Comparison of ENCODE assay signal across 7 cellular contexts in genomic region chr6:32895006-32895345, GRCh38. TPM values are rescaled to one million over a fixed set of nuclear protein-coding genes. Genes with fewer than 3 reads are reported as not detected.
A peak's percentile ranks its signal among the peaks of the same experiment; 100 is the strongest.
DNase-seq lines count a peak whose midpoint lies in the region; ATAC-seq and TF ChIP-seq lines count a peak whose summit lies in the region.

No MANE protein-coding gene starts in this region.

- H3K9me2 ChIP-seq in OCI-LY7 (ENCODE audit: insufficient read depth, low read length) = no peaks in the 10 kb centered on the region

- WGBS in esophagus muscularis mucosa = 0% methylated on average over 8 of the region's 8 CpGs

- H3K9me3 ChIP-seq in OCI-LY7 (ENCODE audit: low read length) (no peaks in the 10 kb centered on the region), esophagus muscularis mucosa (no peaks in the 10 kb centered on the region)

- H3K79me2 ChIP-seq in OCI-LY7 (ENCODE audit: insufficient read depth, low read depth, low read length) = peaks cover 70% of the 10 kb centered on the region

- peak overlapping the region; percentile 99 for H3K4me2 ChIP-seq in OCI-LY7 (ENCODE audit: low read length)

- no peaks in the 10 kb centered on the region for H3K9me3 Mint-ChIP-seq in osteocyte (ENCODE audit: unreplicated experiment)

- intact Hi-C loops in OCI-LY7 (cut with micrococcal nuclease; ENCODE audit: unreplicated experiment) = loop anchor here (2.0 kb wide), 1 partner anchor 26 kb away; no protein-coding TSS in a partner anchor
- intact Hi-C loops in esophagus muscularis mucosa (cut with DNase I) = no loop called here

- CTCF ChIA-PET in OCI-LY7 (lab: Charles Lee; ENCODE audit: unreplicated experiment) = interaction anchor here (0.8 kb wide), 1 partner anchor 56 kb away, joined by 3 read pairs; no protein-coding TSS in a partner anchor

- peak overlapping the region; percentile 79 for H3K27ac ChIP-seq in OCI-LY7 (ENCODE audit: low read depth, low read length, poor library complexity, severe bottlenecking)
- peak overlapping the region; percentile 83 to 95 (median 92) for H3K27ac ChIP-seq in esophagus muscularis mucosa (replicated peaks in 1 of 4)

- peak overlapping the region; percentile 97 for H3K27ac Mint-ChIP-seq in osteocyte (ENCODE audit: unreplicated experiment)

- H3K4me1 Mint-ChIP-seq in osteocyte (ENCODE audit: unreplicated experiment) = peaks cover 15% of the 10 kb centered on the region

- H3K27me3 ChIP-seq in esophagus muscularis mucosa = no peaks in the 10 kb centered on the region

- H3K4me3 ChIP-seq in OCI-LY7 (ENCODE audit: low read depth, low read length, poor library complexity, severe bottlenecking) (peak overlapping the region; percentile 97), esophagus muscularis mucosa (peak overlapping the region; percentile 66 to 83 (median 76))

- H3K36me3 Mint-ChIP-seq in osteocyte (ENCODE audit: unreplicated experiment) = no peaks in the 10 kb centered on the region

- no peak for TF ChIP-seq CTCF in OCI-LY7 (conservative IDR thresholded peaks at IDR 0.05; ENCODE audit: low read length)
- TF ChIP-seq CTCF in esophagus muscularis mucosa (IDR thresholded peaks at IDR 0.05) = no peak
- no peak for TF ChIP-seq CTCF in osteocyte (IDR thresholded peaks at IDR 0.05)

- peak; percentile 28 for ATAC-seq in GM21737 (IDR thresholded peaks at IDR 0.05; ENCODE audit: unreplicated experiment)
- no peak for ATAC-seq in HG02973 (IDR thresholded peaks at IDR 0.05; ENCODE audit: unreplicated experiment)

- BruUV-seq in OCI-LY7 (replicated peaks; lab: Mats Ljungman, UMichigan) = no TSS peak

- DNase-seq in OCI-LY7 (ENCODE audit: low spot score) = no peak
- DNase-seq in esophagus muscularis mucosa (ENCODE audit: extremely low spot score) = no peak
- DNase-seq in osteocyte (ENCODE audit: extremely low spot score, unreplicated experiment) = no peak
- no peak for DNase-seq in LoVo (ENCODE audit: low spot score)
- no peak for DNase-seq in NCI-H1048 (lab: John Stamatoyannopoulos, UW)

- H2AFZ ChIP-seq in OCI-LY7 (ENCODE audit: low read length) = peak overlapping the region; percentile 80

- H4K20me1 ChIP-seq in OCI-LY7 (ENCODE audit: insufficient read depth, low read length) = no peaks in the 10 kb centered on the region

- peak overlapping the region; percentile 97 for H3K4me3 Mint-ChIP-seq in osteocyte (ENCODE audit: unreplicated experiment)

- POLR2A ChIA-PET in OCI-LY7 (lab: Charles Lee) = interaction anchor here (0.5 to 2.6 kb wide), 12 partner anchors 14 to 380 kb away, joined by 3 to 19 read pairs (median 4); partner anchors contain the start of gene HLA-DMA

- H3K36me3 ChIP-seq in OCI-LY7 (ENCODE audit: insufficient read depth, low read length) = peaks cover 21% of the 10 kb centered on the region
- no peaks in the 10 kb centered on the region for H3K36me3 ChIP-seq in esophagus muscularis mucosa

- H3K4me1 ChIP-seq in OCI-LY7 (ENCODE audit: insufficient read depth, low read length, poor library complexity, severe bottlenecking) (peaks cover 57% of the 10 kb centered on the region), esophagus muscularis mucosa (peaks cover 7 to 29% (median 17%) of the 10 kb centered on the region in 4 donors)

- H3K27me3 Mint-ChIP-seq in osteocyte (ENCODE audit: unreplicated experiment) = peaks cover 4% of the 10 kb centered on the region

- no peak for TF ChIP-seq EP300 in esophagus muscularis mucosa (IDR thresholded peaks at IDR 0.05)

- TF ChIP-seq POLR2A in esophagus muscularis mucosa (IDR thresholded peaks at IDR 0.05; ENCODE audit: low read depth) = no peak

RNA-seq across cellular contexts. Expression of gene PSMB9, which starts 41.0 kb away (rescaled TPM):
- total RNA-seq in OCI-LY7 (2014; rRNA removed; shearing (Covaris generic)) = 149 and 158 TPM in 2 replicates
- 193 and 207 TPM in 2 replicates for total RNA-seq in OCI-LY7 (2022)
- 10 to 100 TPM in 3 of 4 donors, 1 to 10 TPM in 1; 9.1 to 26.2 (median 20.5) TPM for total RNA-seq in esophagus muscularis mucosa
- 20.8 and 26.2 TPM in 2 replicates for total RNA-seq in osteocyte

RNA-seq across cellular contexts. Expression of gene TAP1, which starts 41.5 kb away (rescaled TPM):
- 62.1 and 85.9 TPM in 2 replicates for total RNA-seq in OCI-LY7 (2014; rRNA removed; shearing (Covaris generic))
- total RNA-seq in OCI-LY7 (2022) (66.3 and 75.0 TPM in 2 replicates), esophagus muscularis mucosa (10 to 100 TPM; 28.7 to 45.7 (median 34.8) TPM), osteocyte (33.2 and 34.5 TPM in 2 replicates)

RNA-seq across cellular contexts. Expression of gene HLA-DMB, which starts 45.9 kb away (rescaled TPM):
- total RNA-seq in OCI-LY7 (2014; rRNA removed; shearing (Covaris generic)) = 85.1 and 98.0 TPM in 2 replicates
- total RNA-seq in OCI-LY7 (2022) = 77.0 and 78.5 TPM in 2 replicates
- 10 to 100 TPM in 2 of 4 donors, 1 to 10 TPM in 2; 8.0 to 17.2 (median 11.0) TPM for total RNA-seq in esophagus muscularis mucosa
- not detected in 2 replicates for total RNA-seq in osteocyte

RNA-seq across cellular contexts. Expression of gene PSMB8, which starts 51.1 kb away (rescaled TPM):
- 142 and 164 TPM in 2 replicates for total RNA-seq in OCI-LY7 (2014; rRNA removed; shearing (Covaris generic))
- total RNA-seq in OCI-LY7 (2022) (194 and 216 TPM in 2 replicates), esophagus muscularis mucosa (10 to 100 TPM; 25.7 to 38.4 (median 32.4) TPM), osteocyte (66.1 and 68.8 TPM in 2 replicates)

RNA-seq across cellular contexts. Expression of gene TAP2, which starts 56.4 kb away (rescaled TPM):
- total RNA-seq in OCI-LY7 (2014; rRNA removed; shearing (Covaris generic)) = 90.9 and 96.4 TPM in 2 replicates
- total RNA-seq in OCI-LY7 (2022) = 108 and 132 TPM in 2 replicates
- total RNA-seq in esophagus muscularis mucosa = 10 to 100 TPM in 3 of 4 donors, 1 to 10 TPM in 1; 8.6 to 16.3 (median 13.4) TPM
- total RNA-seq in osteocyte = 50.1 and 51.9 TPM in 2 replicates
